In genomic region chr5:134586866-134587524, GRCh38 we compare ENCODE assay signal across 8 cellular contexts. TPM values are rescaled to one million over a fixed set of nuclear protein-coding genes. Genes with fewer than 3 reads are reported as not detected.
DNase-seq lines count a peak whose midpoint lies in the region; ATAC-seq and TF ChIP-seq lines count a peak whose summit lies in the region.

No MANE protein-coding gene starts in this region.

- H3K36me3 Mint-ChIP-seq in endothelial cell (ENCODE audit: low read depth, unreplicated experiment) = no peaks in the 10 kb centered on the region

- peaks cover 7% of the 10 kb centered on the region for H3K27me3 Mint-ChIP-seq in endothelial cell (ENCODE audit: unreplicated experiment)

- no peak overlapping the region for H3K4me3 Mint-ChIP-seq in endothelial cell (ENCODE audit: unreplicated experiment)

- DNase-seq in AML-193 (lab: John Stamatoyannopoulos, UW) (peak; percentile 78 to 81), NOMO-1 (lab: John Stamatoyannopoulos, UW; ENCODE audit: unreplicated experiment in 2 of 2) (peak; percentile 65 to 79), endothelial cell (ENCODE audit: low spot score) (peak; percentile 93), midbrain (lab: John Stamatoyannopoulos, UW) (peak; percentile 67)
- DNase-seq in activated CD8-positive, alpha-beta memory T cell treated with anti-CD3 and anti-CD28 coated beads for 4 hours (ENCODE audit: low read depth in 2 of 2) = peak; percentile 60 to 62
- peak; percentile 57 to 68 for DNase-seq in stimulated activated CD8-positive, alpha-beta memory T cell treated with anti-CD3 and anti-CD28 coated beads, Interleukin-2, amount 100 ng/mL, for 1 hour (ENCODE audit: low read depth in 2 of 2)

- H3K27ac Mint-ChIP-seq in endothelial cell (ENCODE audit: unreplicated experiment) = no peak overlapping the region

- H3K4me1 Mint-ChIP-seq in endothelial cell (ENCODE audit: unreplicated experiment) = peaks cover 4% of the 10 kb centered on the region

- peak; percentile 78 for ATAC-seq in GM19023 (IDR thresholded peaks at IDR 0.05; ENCODE audit: unreplicated experiment)
- ATAC-seq in HG03354 (IDR thresholded peaks at IDR 0.05; ENCODE audit: poor library complexity, severe bottlenecking, unreplicated experiment) = peak; percentile 93

- H3K9me3 Mint-ChIP-seq in endothelial cell (ENCODE audit: unreplicated experiment) = no peaks in the 10 kb centered on the region

- TF ChIP-seq CTCF in endothelial cell (IDR thresholded peaks at IDR 0.05; ENCODE audit: unreplicated experiment) = peak; percentile 64

RNA-seq across cellular contexts. Expression of gene SAR1B, which starts 45.6 kb away (rescaled TPM):
- total RNA-seq in endothelial cell (ENCODE audit: unreplicated experiment) = 30.9 TPM

Comparison
In these comparisons a context has a peak if more than half of its experiments do, and no peak if none do; other contexts are left out.
1. Peak in every context shown above with its lines: DNase-seq and ATAC-seq.